ENCODE assay signal across 8 cellular contexts in genomic region chrX:129982300-129983246, GRCh38. TPM values are rescaled to one million over a fixed set of nuclear protein-coding genes. Genes with fewer than 3 reads are reported as not detected.
DNase-seq lines count a peak whose midpoint lies in the region; ATAC-seq and TF ChIP-seq lines count a peak whose summit lies in the region.

BCORL1 (plus strand) TSS chrX:129982635; CDS start chrX:130005232, 22,597 bp downstream.

- ATAC-seq in HG02852 (IDR thresholded peaks at IDR 0.05; ENCODE audit: unreplicated experiment) (peak; percentile 94), heart right ventricle (peak; percentile 89 to 97 (median 96))

- peaks cover 17% of the 10 kb centered on the region for H3K9me3 Mint-ChIP-seq in progenitor cell of endocrine pancreas (ENCODE audit: low read depth)

- no peaks in the 10 kb centered on the region for H3K9me3 ChIP-seq in adipocyte (ENCODE audit: control insufficient read depth, low read length)
- no peaks in the 10 kb centered on the region for H3K9me3 ChIP-seq in heart right ventricle

- H3K36me3 Mint-ChIP-seq in progenitor cell of endocrine pancreas (ENCODE audit: insufficient read depth), result peaks cover 6% of the 10 kb centered on the region

- intact Hi-C loops in heart right ventricle (cut with DNase I), result loop anchor here in 7 of 10 donors (1.0 to 10.0 kb wide), 7 partner anchors 35 to 58 kb away; no protein-coding TSS in a partner anchor

- H3K27ac ChIP-seq in heart right ventricle, result peak within 1 kb of the TSS in 9 of 10 donors; percentile 30 to 77 (median 65)
- H3K27ac ChIP-seq in urinary bladder (ENCODE audit: low read depth), result peak within 1 kb of the TSS; percentile 32

- no peak for TF ChIP-seq CTCF in heart right ventricle (IDR thresholded peaks at IDR 0.05)
- TF ChIP-seq CTCF in progenitor cell of endocrine pancreas (IDR thresholded peaks at IDR 0.05; ENCODE audit: unreplicated experiment), result no peak

- H3K27me3 ChIP-seq in adipocyte (replicated peaks; ENCODE audit: control insufficient read depth, insufficient read depth, low read length), result no peaks in the 10 kb centered on the region
- no peaks in the 10 kb centered on the region for H3K27me3 ChIP-seq in heart right ventricle

- 1% methylated on average over 36 to 66 of the region's 74 CpGs for WGBS in heart right ventricle, 2 donors
- under 1% methylated on average over 68 of the region's 74 CpGs for WGBS in urinary bladder

- H3K27me3 Mint-ChIP-seq in progenitor cell of endocrine pancreas, result peaks cover 7% of the 10 kb centered on the region

- peak; percentile 67 for TF ChIP-seq POLR2A in GM15510 (IDR thresholded peaks at IDR 0.05; ENCODE audit: borderline replicate concordance, extremely low read depth, insufficient read length)

- H3K36me3 ChIP-seq in adipocyte (ENCODE audit: control insufficient read depth, insufficient read depth, low read length, severe bottlenecking) (no peaks in the 10 kb centered on the region), heart right ventricle (no peaks in the 10 kb centered on the region), urinary bladder (ENCODE audit: insufficient read depth) (no peaks in the 10 kb centered on the region)

- no peak within 1 kb of the TSS for H3K4me3 Mint-ChIP-seq in progenitor cell of endocrine pancreas (ENCODE audit: low read depth)

- peak within 1 kb of the TSS; percentile 69 for H3K9ac ChIP-seq in adipocyte (ENCODE audit: low read length)

- H3K4me3 ChIP-seq in adipocyte (ENCODE audit: low read length) (peak within 1 kb of the TSS; percentile 75), heart right ventricle (peak within 1 kb of the TSS in 1 of 10 donors; percentile 58), urinary bladder (ENCODE audit: low read depth, low read length) (peak within 1 kb of the TSS; percentile 63)

- H3K4me1 ChIP-seq in adipocyte (ENCODE audit: control insufficient read depth, insufficient read depth, low read length) (peaks cover 3% of the 10 kb centered on the region), heart right ventricle (peaks cover 0 to 8% (median 0%) of the 10 kb centered on the region in 9 donors), urinary bladder (ENCODE audit: insufficient read depth) (no peaks in the 10 kb centered on the region)

- peak; percentile 94 for DNase-seq in NCI-H1436 (lab: John Stamatoyannopoulos, UW)
- peak; percentile 56 to 57 for DNase-seq in SW 1271 (lab: John Stamatoyannopoulos, UW)
- DNase-seq in adipocyte (ENCODE audit: low read depth), result peak; percentile 93
- DNase-seq in heart right ventricle, result peak; percentile 88 to 90
- DNase-seq in progenitor cell of endocrine pancreas (ENCODE audit: low spot score, unreplicated experiment), result peak; percentile 77

- H3K4me1 Mint-ChIP-seq in progenitor cell of endocrine pancreas (ENCODE audit: low read depth), result peaks cover 9% of the 10 kb centered on the region

- peak within 1 kb of the TSS; percentile 87 for H3K27ac Mint-ChIP-seq in progenitor cell of endocrine pancreas

RNA-seq across cellular contexts. Expression of gene BCORL1, which starts in this region (rescaled TPM):
- total RNA-seq in heart right ventricle, result 10 to 100 TPM in 1 of 10 donors, 1 to 10 TPM in 9; 4.9 to 12.8 (median 8.3) TPM
- polyA plus RNA-seq in heart right ventricle, result 1 to 10 TPM; 2.1 to 3.1 TPM
- 38.0 and 40.9 TPM in 2 replicates for total RNA-seq in progenitor cell of endocrine pancreas
- total RNA-seq in urinary bladder, result 4.5 TPM
- polyA plus RNA-seq in urinary bladder, result 9.4 TPM
